ENCODE assay signal across 1 cellular context in the genomic region with DNA sequence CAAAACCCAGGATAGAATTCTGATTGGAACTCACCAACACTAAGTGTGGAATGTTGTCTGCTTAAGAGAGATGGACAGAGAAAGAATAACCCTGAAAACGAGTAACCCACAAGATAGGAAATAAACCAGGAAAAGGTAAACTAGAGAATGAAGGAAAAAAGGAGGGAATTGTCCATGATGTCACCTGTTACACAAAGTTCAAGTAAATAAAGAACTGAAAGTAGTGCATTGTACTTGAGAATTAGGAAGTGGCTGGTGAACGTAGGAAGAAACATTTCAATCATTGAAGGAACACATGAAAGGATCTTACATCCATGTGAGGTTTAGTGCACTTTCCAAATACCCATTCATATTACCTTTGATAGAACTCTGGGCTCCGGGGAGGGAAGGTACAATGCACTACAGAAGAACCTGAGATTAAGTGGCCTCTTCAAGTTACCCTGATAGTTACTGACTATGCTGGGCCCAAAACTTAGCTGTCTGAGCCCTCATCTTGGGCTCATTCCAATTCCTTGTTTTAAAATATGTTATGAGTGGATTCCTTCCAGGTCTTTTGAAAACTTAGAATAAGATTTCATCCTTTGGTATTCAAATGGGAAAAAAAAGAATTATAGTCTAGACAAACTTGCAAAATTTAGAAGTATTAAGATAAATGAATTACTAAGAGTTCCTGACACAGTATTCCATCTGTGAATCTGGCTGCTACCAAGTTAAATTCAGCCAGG.
TF ChIP-seq lines count a peak whose summit lies in the region.

No MANE protein-coding gene starts in this region.

TF ChIP-seq in HCT116, 20 proteins besides CTCF, POLR2A, EP300 and RAD21 (continued from another document):
- TF ChIP-seq, protein P1, sequence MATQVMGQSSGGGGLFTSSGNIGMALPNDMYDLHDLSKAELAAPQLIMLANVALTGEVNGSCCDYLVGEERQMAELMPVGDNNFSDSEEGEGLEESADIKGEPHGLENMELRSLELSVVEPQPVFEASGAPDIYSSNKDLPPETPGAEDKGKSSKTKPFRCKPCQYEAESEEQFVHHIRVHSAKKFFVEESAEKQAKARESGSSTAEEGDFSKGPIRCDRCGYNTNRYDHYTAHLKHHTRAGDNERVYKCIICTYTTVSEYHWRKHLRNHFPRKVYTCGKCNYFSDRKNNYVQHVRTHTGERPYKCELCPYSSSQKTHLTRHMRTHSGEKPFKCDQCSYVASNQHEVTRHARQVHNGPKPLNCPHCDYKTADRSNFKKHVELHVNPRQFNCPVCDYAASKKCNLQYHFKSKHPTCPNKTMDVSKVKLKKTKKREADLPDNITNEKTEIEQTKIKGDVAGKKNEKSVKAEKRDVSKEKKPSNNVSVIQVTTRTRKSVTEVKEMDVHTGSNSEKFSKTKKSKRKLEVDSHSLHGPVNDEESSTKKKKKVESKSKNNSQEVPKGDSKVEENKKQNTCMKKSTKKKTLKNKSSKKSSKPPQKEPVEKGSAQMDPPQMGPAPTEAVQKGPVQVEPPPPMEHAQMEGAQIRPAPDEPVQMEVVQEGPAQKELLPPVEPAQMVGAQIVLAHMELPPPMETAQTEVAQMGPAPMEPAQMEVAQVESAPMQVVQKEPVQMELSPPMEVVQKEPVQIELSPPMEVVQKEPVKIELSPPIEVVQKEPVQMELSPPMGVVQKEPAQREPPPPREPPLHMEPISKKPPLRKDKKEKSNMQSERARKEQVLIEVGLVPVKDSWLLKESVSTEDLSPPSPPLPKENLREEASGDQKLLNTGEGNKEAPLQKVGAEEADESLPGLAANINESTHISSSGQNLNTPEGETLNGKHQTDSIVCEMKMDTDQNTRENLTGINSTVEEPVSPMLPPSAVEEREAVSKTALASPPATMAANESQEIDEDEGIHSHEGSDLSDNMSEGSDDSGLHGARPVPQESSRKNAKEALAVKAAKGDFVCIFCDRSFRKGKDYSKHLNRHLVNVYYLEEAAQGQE (IDR thresholded peaks at IDR 0.05; ENCODE audit: low read depth), result no peak
